In genomic region chrX:48522291-48522690, GRCh38 we compare ENCODE assay signal across 1 cellular context.
TF ChIP-seq lines count a peak whose summit lies in the region.

No MANE protein-coding gene starts in this region.

TF ChIP-seq in GM23338, 12 proteins besides CTCF, POLR2A, EP300 and RAD21 (continued from another document):
- TF ChIP-seq ZNF462 (CRISPR knock-in tag; IDR thresholded peaks at IDR 0.05) = no peak
- TF ChIP-seq EZH2phosphoT487 (IDR thresholded peaks at IDR 0.05; ENCODE audit: unreplicated experiment) = no peak
- no peak for TF ChIP-seq CREB1 (CRISPR knock-in tag; IDR thresholded peaks at IDR 0.05; ENCODE audit: low read depth)
- TF ChIP-seq JUNB (IDR thresholded peaks at IDR 0.05; ENCODE audit: unreplicated experiment) = no peak
- TF ChIP-seq POLR2AphosphoS5 (IDR thresholded peaks at IDR 0.05; ENCODE audit: low read depth) = no peak
- TF ChIP-seq NANOG (IDR thresholded peaks at IDR 0.05; ENCODE audit: borderline replicate concordance) = no peak
TF ChIP-seq in GM23338: peak in this region for 0.
